ENCODE assay signal across 8 cellular contexts in genomic region chr10:132836832-132837540, GRCh38. TPM values are rescaled to one million over a fixed set of nuclear protein-coding genes. Genes with fewer than 3 reads are reported as not detected.
DNase-seq lines count a peak whose midpoint lies in the region; ATAC-seq, FAIRE-seq and TF ChIP-seq lines count a peak whose summit lies in the region.

No MANE protein-coding gene starts in this region.

- no peak overlapping the region for H3K4me2 ChIP-seq in K562 (ENCODE audit: insufficient read depth, low read length)

- no peak for TF ChIP-seq EP300 in K562 (IDR thresholded peaks at IDR 0.05; ENCODE audit: low read length)

- 25% methylated on average over 26 of the region's 34 CpGs for WGBS in K562 (ENCODE audit: insufficient coverage, low coverage, missing lambda C conversion rate)

- H2AFZ ChIP-seq in K562 (ENCODE audit: low read depth, low read length) = no peak overlapping the region

- DNase-seq in A673 (ENCODE audit: low spot score) = peak; percentile 45
- DNase-seq in GM12865 (ENCODE audit: low read depth) = no peak
- no peak for DNase-seq in RWPE2 (ENCODE audit: low spot score)
- DNase-seq in K562 (ENCODE audit: extremely low read depth in 1 of 4, low spot score in 3 of 4) = peak; percentile 43 to 83 (median 79)
- DNase-seq in inferior parietal cortex (ENCODE audit: extremely low spot score) = peak; percentile 70
- peak; percentile 44 for DNase-seq in stimulated activated CD4-positive, alpha-beta T cell treated with anti-CD3 and anti-CD28 coated beads, Interleukin-12 subunit alpha, Interleukin-12 subunit beta, amount 100 ng/mL, for 4 hours
- no peak for DNase-seq in amniotic stem cell (lab: John Stamatoyannopoulos, UW)
- no peak for DNase-seq in GDM1 (lab: John Stamatoyannopoulos, UW)

- no peak for TF ChIP-seq POLR2A in K562 (conservative IDR thresholded peaks at IDR 0.05)

- intact Hi-C loops in A673 (cut with micrococcal nuclease; ENCODE audit: unreplicated experiment) = loop anchor here (10.0 kb wide), 2 partner anchors 182 to 288 kb away; no protein-coding TSS in a partner anchor
- intact Hi-C loops in K562 (cut with micrococcal nuclease) = no loop called here

- H3K4me1 ChIP-seq in A673 (ENCODE audit: insufficient read depth, low read length, poor library complexity, severe bottlenecking) (no peaks in the 10 kb centered on the region), RWPE2 (ENCODE audit: insufficient read depth, poor library complexity, severe bottlenecking) (no peaks in the 10 kb centered on the region), K562 (replicated peaks in 1 of 2; ENCODE audit: control insufficient read depth in 2 of 2, insufficient read depth in 2 of 2, low read length in 2 of 2) (peaks cover 0 to 7% of the 10 kb centered on the region in 2 experiments; a peak in 1 of 5 replicates)

- H3K36me3 ChIP-seq in A673 (ENCODE audit: insufficient read depth, low read length, poor library complexity, severe bottlenecking) (no peaks in the 10 kb centered on the region), RWPE2 (ENCODE audit: low read depth) (no peaks in the 10 kb centered on the region), K562 (ENCODE audit: control insufficient read depth, insufficient read depth, low read length) (no peaks in the 10 kb centered on the region)

- H3K9me1 ChIP-seq in K562 (ENCODE audit: control insufficient read depth, insufficient read depth, low read length) = no peaks in the 10 kb centered on the region

- no peak overlapping the region for H3K9ac ChIP-seq in K562 (ENCODE audit: insufficient read depth in 1 of 2, low read depth in 2 of 2, low read length in 2 of 2)

- TF ChIP-seq CTCF in A673 (conservative IDR thresholded peaks at IDR 0.05; ENCODE audit: low read depth, low read length) = peak; percentile 93
- peak; percentile 49 for TF ChIP-seq CTCF in GM12865 (IDR thresholded peaks at IDR 0.05; ENCODE audit: insufficient read depth, low read depth, low read length, missing control alignments)
- peak; percentile 82 for TF ChIP-seq CTCF in RWPE2 (IDR thresholded peaks at IDR 0.05; ENCODE audit: poor library complexity, severe bottlenecking)
- TF ChIP-seq CTCF in K562 (IDR thresholded peaks at IDR 0.05 in 2 of 3, conservative IDR thresholded peaks at IDR 0.05 in 1 of 3; ENCODE audit: insufficient read depth in 2 of 3, low read depth in 1 of 3, low read length in 3 of 3) = peak; percentile 70 to 79 (median 74)

- in situ Hi-C loops in K562 (cut with MboI) = no loop called here

- CTCF ChIA-PET in A673 (lab: Charles Lee) = no interaction called here
- CTCF ChIA-PET in K562 (lab: Yijun Ruan, JAX; ENCODE audit: low intra/inter-chr PET ratio) = interaction anchor here (0.6 to 1.0 kb wide), 3 partner anchors 12 to 262 kb away, joined by 3 to 4 read pairs (median 3); no protein-coding TSS in a partner anchor

- H3K4me3 ChIP-seq in A673 (ENCODE audit: low read depth, low read length, poor library complexity, severe bottlenecking) = no peak overlapping the region
- no peak overlapping the region for H3K4me3 ChIP-seq in GM12865 (ENCODE audit: low read depth, low read length)
- H3K4me3 ChIP-seq in RWPE2 (ENCODE audit: severe bottlenecking) = no peak overlapping the region
- no peak overlapping the region for H3K4me3 ChIP-seq in K562

- H3K79me2 ChIP-seq in K562 (ENCODE audit: control insufficient read depth, insufficient read depth, low read length) = no peaks in the 10 kb centered on the region

- no peaks in the 10 kb centered on the region for H4K20me1 ChIP-seq in K562 (replicated peaks; ENCODE audit: control insufficient read depth, insufficient read depth, low read length)

- peaks cover under 1% of the 10 kb centered on the region for H3K9me3 ChIP-seq in A673 (ENCODE audit: low read depth, low read length, poor library complexity, severe bottlenecking)
- H3K9me3 ChIP-seq in RWPE2 (ENCODE audit: severe bottlenecking) = no peaks in the 10 kb centered on the region
- H3K9me3 ChIP-seq in K562 (replicated peaks; ENCODE audit: control insufficient read depth, insufficient read depth, low read depth, low read length) = no peaks in the 10 kb centered on the region

- TF ChIP-seq RAD21 in K562 (CRISPR knock-in tag; conservative IDR thresholded peaks at IDR 0.05 in 1 of 2, IDR thresholded peaks at IDR 0.05 in 1 of 2) = peak; percentile 57 to 70

- peak; percentile 17; the same call in 1 of the 3 replicates for ATAC-seq in RWPE2 (ENCODE audit: low read depth)
- peak; percentile 72 for ATAC-seq in K562

- H3K27ac ChIP-seq in A673 (ENCODE audit: low read depth, low read length, poor library complexity, severe bottlenecking) (no peak overlapping the region), RWPE2 (ENCODE audit: poor library complexity, severe bottlenecking) (no peak overlapping the region), K562 (ENCODE audit: extremely low read depth, low read depth, low read length) (no peak overlapping the region)

- peak; percentile 6 for FAIRE-seq in K562 (lab: Jason Lieb, UNC)

- H3K27me3 ChIP-seq in A673 (replicated peaks; ENCODE audit: insufficient read depth, low read depth, low read length, poor library complexity) (peaks cover 44% of the 10 kb centered on the region), RWPE2 (ENCODE audit: insufficient read depth, poor library complexity, severe bottlenecking) (peaks cover 27% of the 10 kb centered on the region), K562 (ENCODE audit: control insufficient read depth in 2 of 2, insufficient read depth in 2 of 2, low read length in 2 of 2) (peaks cover 0 to 13% of the 10 kb centered on the region in 2 experiments; a peak in 1 of 5 replicates)

- POLR2A ChIA-PET in A673 (lab: Charles Lee; ENCODE audit: low non-redundant PET) = no interaction called here
- POLR2A ChIA-PET in K562 (lab: Yijun Ruan, JAX) = no interaction called here

- no TSS peak for BruUV-seq in A673 (replicated peaks; lab: Mats Ljungman, UMichigan)
- BruUV-seq in K562 (replicated peaks; lab: Mats Ljungman, UMichigan) = no TSS peak

TF ChIP-seq in K562, 482 proteins besides CTCF, POLR2A, EP300 and RAD21 (continues in another document):
- no peak for TF ChIP-seq NR0B1 (IDR thresholded peaks at IDR 0.05; ENCODE audit: partially characterized antibody)
- peak; percentile 48; the same call in 1 of the 2 replicates for TF ChIP-seq DEAF1 (CRISPR knock-in tag; IDR thresholded peaks at IDR 0.05)
- peak; percentile 67 for TF ChIP-seq SMC3 (conservative IDR thresholded peaks at IDR 0.05; ENCODE audit: insufficient read depth, low read depth, low read length)
- TF ChIP-seq ZSCAN29 (IDR thresholded peaks at IDR 0.05) = no peak
- no peak for TF ChIP-seq CREB1 (IDR thresholded peaks at IDR 0.05)
- TF ChIP-seq CREB1 (CRISPR knock-in tag; IDR thresholded peaks at IDR 0.05) = no peak
- TF ChIP-seq STAG1 (CRISPR knock-in tag; IDR thresholded peaks at IDR 0.05; ENCODE audit: borderline replicate concordance) = peak; percentile 25; the same call in 1 of the 2 replicates
- TF ChIP-seq ZNF263 (CRISPR knock-in tag; IDR thresholded peaks at IDR 0.05; ENCODE audit: borderline replicate concordance) = no peak

RNA-seq across cellular contexts. Expression of gene NKX6-2, which starts 51.0 kb away (rescaled TPM):
- total RNA-seq in A673 (2021) = not detected in 2 replicates
- not detected in 2 replicates for total RNA-seq in K562 (2011; cell fraction: chromatin; rRNA removed; ENCODE audit: low replicate concordance)
- not detected in 2 replicates for total RNA-seq in K562 (2011; cell fraction: nucleolus; rRNA removed)
- total RNA-seq in K562 (2011; cell fraction: nucleoplasm; rRNA removed) = not detected in 2 replicates
- total RNA-seq in K562 (2014; rRNA removed) = not detected in 2 replicates
- total RNA-seq in K562 (2014; rRNA removed; fragmentation: Illumina TruSeq; extraction: Trizol) = not detected in 2 replicates
- total RNA-seq in K562 (2015; rRNA removed; fragmentation: Illumina TruSeq; extraction: Trizol) = not detected in 2 replicates
- not detected in 2 replicates for total RNA-seq in K562 (2021)
- polyA plus RNA-seq in K562 (2011; rRNA removed) = not detected in 2 replicates
- polyA plus RNA-seq in K562 (2011; cell fraction: cytosol; rRNA removed) = not detected in 2 replicates
- polyA plus RNA-seq in K562 (2011; cell fraction: nucleus; rRNA removed) = not detected in 2 replicates
- polyA plus RNA-seq in K562 (2012) = 0.32 and 0.98 TPM in 2 replicates
- not detected in 2 replicates for polyA plus RNA-seq in K562 (2014; fragmentation: Illumina TruSeq; extraction: Trizol)
- polyA plus RNA-seq in K562 (2014; fragmentation: Nextera tagmentation; extraction: Ambion mirVana) = 1 to 10 TPM; 1.0 to 1.6 TPM
- not detected in 2 replicates for polyA plus RNA-seq in K562 (2014; rRNA removed)
- not detected in 2 replicates for polyA minus RNA-seq in K562 (2011; rRNA and poly(A)+ RNA removed)
- not detected in 2 replicates for polyA minus RNA-seq in K562 (2011; cell fraction: cytosol; rRNA and poly(A)+ RNA removed)
- polyA minus RNA-seq in K562 (2011; cell fraction: nucleus; rRNA and poly(A)+ RNA removed) = not detected in 2 replicates

Comparison
In these comparisons a context has a peak if more than half of its experiments do, and no peak if none do; other contexts are left out.
1. DNase-seq: peak in A673 (single experiment), K562 (4 of 4), inferior parietal cortex (single experiment) and stimulated activated CD4-positive, alpha-beta T cell treated with anti-CD3 and anti-CD28 coated beads, Interleukin-12 subunit alpha, Interleukin-12 subunit beta, amount 100 ng/mL, for 4 hours (single experiment); none in GM12865 (single experiment), RWPE2 (single experiment), amniotic stem cell (single experiment) and GDM1 (single experiment).
2. Peak in every context shown above with its lines, with median percentiles within 50 percentile points of each other: CTCF ChIP-seq.